In the genomic region with DNA sequence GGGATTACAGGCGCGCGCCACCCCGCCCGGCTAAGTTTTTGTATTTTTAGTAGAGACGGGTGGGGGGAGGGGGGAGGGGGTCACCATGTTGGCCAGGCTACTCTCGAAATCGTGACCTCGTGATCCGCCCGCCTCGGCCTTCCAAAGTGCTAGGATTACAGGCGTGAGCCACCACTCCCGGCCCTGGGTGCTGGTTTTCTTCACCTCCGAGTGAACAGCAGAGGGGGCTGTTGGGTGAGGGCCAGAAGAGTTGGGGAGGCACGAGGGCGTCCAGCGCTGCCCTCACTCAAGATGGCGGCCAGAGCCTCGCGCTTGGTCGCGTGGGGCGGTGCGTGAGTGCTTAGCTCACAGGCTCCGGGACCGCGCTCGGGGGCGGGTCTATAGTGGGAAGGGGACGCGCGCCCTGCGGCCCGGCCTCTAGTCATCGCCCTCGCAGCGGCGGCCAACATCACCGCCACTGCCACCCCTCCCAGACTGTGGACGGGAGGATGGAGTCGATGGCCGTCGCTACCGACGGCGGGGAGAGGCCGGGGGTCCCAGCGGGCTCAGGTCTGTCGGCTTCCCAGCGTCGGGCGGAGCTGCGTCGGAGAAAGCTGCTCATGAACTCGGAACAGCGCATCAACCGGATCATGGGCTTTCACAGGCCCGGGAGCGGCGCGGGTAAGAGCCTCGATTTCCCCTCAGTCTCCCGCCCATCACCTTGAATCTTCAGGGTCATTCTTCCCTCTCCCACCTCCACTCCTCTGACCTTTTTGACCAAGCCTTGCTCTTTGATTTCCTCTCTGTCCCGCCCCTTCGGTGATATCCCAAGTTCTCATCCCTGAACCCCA, we compare ENCODE assay signal across 7 cellular contexts. TPM values are rescaled to one million over a fixed set of nuclear protein-coding genes. Genes with fewer than 3 reads are reported as not detected.
DNase-seq lines count a peak whose midpoint lies in the region; ATAC-seq, FAIRE-seq and TF ChIP-seq lines count a peak whose summit lies in the region.

A gene (plus strand): TSS at position 416 of the 830 bp plus-strand sequence. CDS start 73 bp downstream, at position 489.

- under 1% methylated on average over 54 of the region's 66 CpGs for WGBS in hepatocyte (ENCODE audit: low lambda C conversion rate, missing lambda C conversion rate)

- H3K4me1 ChIP-seq in hepatocyte (ENCODE audit: insufficient read depth): peaks cover 10% of the 10 kb centered on the region

- peak; percentile 79 for TF ChIP-seq CTCF in hepatocyte (IDR thresholded peaks at IDR 0.05; ENCODE audit: poor library complexity)

- H2AFZ ChIP-seq in hepatocyte: peak within 1 kb of the TSS; percentile 99

- no peaks in the 10 kb centered on the region for H3K36me3 ChIP-seq in hepatocyte (replicated peaks; ENCODE audit: insufficient read depth, low read depth)

- peaks cover 37% of the 10 kb centered on the region for H3K79me2 ChIP-seq in hepatocyte

- no peaks in the 10 kb centered on the region for H3K9me2 ChIP-seq in hepatocyte (replicated peaks; ENCODE audit: insufficient read depth)

- no peaks in the 10 kb centered on the region for H3K27me3 ChIP-seq in hepatocyte

- no peaks in the 10 kb centered on the region for H3K9me3 ChIP-seq in hepatocyte (ENCODE audit: low read depth)

- H3K4me2 ChIP-seq in hepatocyte: peak within 1 kb of the TSS; percentile 88

- peak; percentile 83 for FAIRE-seq in GM18507 (lab: Jason Lieb, UNC)

- H3K4me3 ChIP-seq in hepatocyte: peak within 1 kb of the TSS; percentile 69

- peak within 1 kb of the TSS; percentile 98 for H3K27ac ChIP-seq in hepatocyte

- no peaks in the 10 kb centered on the region for H4K20me1 ChIP-seq in hepatocyte (ENCODE audit: insufficient read depth, poor library complexity, severe bottlenecking)

- DNase-seq in GM18507 (ENCODE audit: extremely low spot score, insufficient read length, low read depth) (peak; percentile 88), NCI-H2029 treated with DMSO at 0.1 percent for 48 hours (lab: John Stamatoyannopoulos, UW) (peak; percentile 73), T-helper 9 cell (peak; percentile 95), astrocyte of the hippocampus (ENCODE audit: low read depth, low spot score) (peak; percentile 99), hepatocyte (ENCODE audit: low spot score) (peak; percentile 100), retina (peak; percentile 99)

- peak; percentile 96 for ATAC-seq in HG02981 (IDR thresholded peaks at IDR 0.05; ENCODE audit: unreplicated experiment)

RNA-seq across cellular contexts. Expression of the gene that starts here (rescaled TPM):
- 33.5 and 33.8 TPM in 2 replicates for total RNA-seq in hepatocyte
- polyA plus RNA-seq in hepatocyte: 27.3 and 37.1 TPM in 2 replicates

Comparison
In these comparisons a context has a peak if more than half of its experiments do, and no peak if none do; other contexts are left out.
1. Peak in every context shown above with its lines: DNase-seq, ATAC-seq, H3K4me3 ChIP-seq and H3K27ac ChIP-seq.